In genomic region chr6:42996513-42996912, GRCh38 we compare ENCODE assay signal across 26 cellular contexts. TPM values are rescaled to one million over a fixed set of nuclear protein-coding genes. Genes with fewer than 3 reads are reported as not detected.
DNase-seq lines count a peak whose midpoint lies in the region; ATAC-seq and TF ChIP-seq lines count a peak whose summit lies in the region.
"Had no signal": no experiment of that assay in that cellular context is flagged by ENCODE, and none has a peak within 500 bp of the region (broad histone marks: within the 10 kb centered on the region; RNA-seq: fewer than 3 reads in every experiment).

No MANE protein-coding gene starts in this region.

- H3K36me3 Mint-ChIP-seq in activated CD4-positive, alpha-beta T cell treated with anti-CD3 and anti-CD28 coated beads, Interleukin-2, amount 10 ng/mL, durations not matched to agents 24 days and 14 days (ENCODE audit: low read depth), result peaks cover 9% of the 10 kb centered on the region

- BruUV-seq in A673 (replicated peaks; lab: Mats Ljungman, UMichigan) (no TSS peak), IMR-90 (replicated peaks; lab: Mats Ljungman, UMichigan) (no TSS peak)

- no peak overlapping the region for H4K8ac ChIP-seq in IMR-90 (ENCODE audit: low read depth in 2 of 2, low read length in 2 of 2)

- no peak for TF ChIP-seq POLR2A in IMR-90 (IDR thresholded peaks at IDR 0.05; ENCODE audit: low read depth, low read length)

- H3K14ac ChIP-seq in IMR-90 (replicated peaks; ENCODE audit: low read depth, low read length), result no peak overlapping the region

- no peak overlapping the region for H2AK5ac ChIP-seq in IMR-90 (ENCODE audit: low read depth, low read length)

- no peak overlapping the region for H3K4me3 ChIP-seq in A673 (ENCODE audit: low read depth, low read length, poor library complexity, severe bottlenecking)
- no peak overlapping the region for H3K4me3 ChIP-seq in IMR-90 (ENCODE audit: insufficient read depth, low read depth, low read length)
- H3K4me3 ChIP-seq in cardiac fibroblast (replicated peaks in 1 of 2; ENCODE audit: low read depth in 2 of 2, low read length in 2 of 2), result no peak overlapping the region
- H3K4me3 ChIP-seq: breast epithelium, thoracic aorta had no signal

- H3K79me1 ChIP-seq in IMR-90 (ENCODE audit: low read depth in 1 of 2, low read length in 2 of 2), result peaks cover 16 to 41% of the 10 kb centered on the region in 2 experiments

- no peak overlapping the region for H2AK9ac ChIP-seq in IMR-90 (replicated peaks; ENCODE audit: low read depth, low read length, poor library complexity)

- H3K27ac Mint-ChIP-seq in activated CD4-positive, alpha-beta T cell treated with anti-CD3 and anti-CD28 coated beads, Interleukin-2, amount 10 ng/mL, durations not matched to agents 24 days and 14 days, result no peak overlapping the region
- H3K27ac Mint-ChIP-seq: activated CD4-positive, alpha-beta T cell treated with anti-CD3 and anti-CD28 coated beads for 36 hours; dendritic cell treated with granulocyte-macrophage colony-stimulating factor and Interleukin-4, amounts not matched to agents 40 ng/mL and 50 ng/mL, for 4 days; stimulated activated effector memory CD8-positive, alpha-beta T cell treated with anti-CD3 and anti-CD28 coated beads, Interleukin-12 subunit alpha, Interleukin-12 subunit beta, amount 100 ng/mL, for 72 hours had no signal

- peaks cover 2% of the 10 kb centered on the region for H3K4me1 Mint-ChIP-seq in activated CD4-positive, alpha-beta T cell treated with anti-CD3 and anti-CD28 coated beads, Interleukin-2, amount 10 ng/mL, durations not matched to agents 24 days and 14 days
- H3K4me1 Mint-ChIP-seq: stimulated activated effector memory CD8-positive, alpha-beta T cell treated with anti-CD3 and anti-CD28 coated beads, Interleukin-12 subunit alpha, Interleukin-12 subunit beta, amount 100 ng/mL, for 72 hours had no signal

- DNase-seq in A673 (ENCODE audit: low spot score) (no peak), IMR-90 (no peak), cardiac fibroblast (ENCODE audit: low read depth in 2 of 2) (no peak), left lobe of liver (ENCODE audit: low spot score) (no peak), HuH-7 (ENCODE audit: low spot score) (no peak), pons (ENCODE audit: low spot score) (no peak)
- no peak for DNase-seq in activated CD4-positive, alpha-beta T cell treated with anti-CD3 and anti-CD28 coated beads, Interleukin-2, amount 10 ng/mL, durations not matched to agents 24 days and 14 days
- DNase-seq: activated CD4-positive, alpha-beta T cell treated with anti-CD3 and anti-CD28 coated beads for 36 hours; CD8-positive, alpha-beta memory T cell; DMS79; foreskin melanocyte; hypothalamus; islet precursor cell; mesenchymal stem cell; naive thymus-derived CD4-positive, alpha-beta T cell; NCI-H1092; NCI-H2029 treated with DMSO at 0.1 percent for 48 hours; NCI-H510A; T-cell had no signal

- POLR2A ChIA-PET in A673 (lab: Charles Lee; ENCODE audit: low non-redundant PET) (no interaction called here), IMR-90 (lab: Charles Lee; ENCODE audit: unreplicated experiment) (interaction anchor here (0.7 kb wide), 1 partner anchor 15 kb away, joined by 3 read pairs; no protein-coding TSS in a partner anchor)

- H2BK5ac ChIP-seq in IMR-90 (ENCODE audit: low read depth, low read length, poor library complexity, severe bottlenecking), result no peak overlapping the region

- CTCF ChIA-PET in A673 (lab: Charles Lee), result interaction anchor here (0.6 kb wide), 1 partner anchor 147 kb away, joined by 7 read pairs; no protein-coding TSS in a partner anchor
- CTCF ChIA-PET in IMR-90 (lab: Yijun Ruan, JAX), result interaction anchor here (0.6 to 0.9 kb wide), 3 partner anchors 12 to 485 kb away, joined by 3 to 5 read pairs (median 4); partner anchors contain the start of genes KLHDC3 and PPP2R5D

- H2BK20ac ChIP-seq in IMR-90 (ENCODE audit: low read depth, low read length), result no peak overlapping the region

- TF ChIP-seq CTCF in A673 (conservative IDR thresholded peaks at IDR 0.05; ENCODE audit: low read depth, low read length), result peak; percentile 32; the same call in 1 of the 2 replicates
- peak; percentile 19; the same call in 1 of the 2 replicates for TF ChIP-seq CTCF in IMR-90 (conservative IDR thresholded peaks at IDR 0.05; ENCODE audit: low read depth, low read length)
- peak; percentile 6 for TF ChIP-seq CTCF in cardiac fibroblast (IDR thresholded peaks at IDR 0.05; ENCODE audit: low read depth, low read length)

- no peak overlapping the region for H3K18ac ChIP-seq in IMR-90 (ENCODE audit: low read depth, low read length)

- intact Hi-C loops in A673 (cut with micrococcal nuclease; ENCODE audit: unreplicated experiment), result no loop called here
- intact Hi-C loops in IMR-90 (cut with micrococcal nuclease), result no loop called here
- intact Hi-C loops in activated CD4-positive, alpha-beta T cell treated with anti-CD3 and anti-CD28 coated beads, Interleukin-2, amount 10 ng/mL, durations not matched to agents 24 days and 14 days (cut with micrococcal nuclease), result no loop called here

- H4K20me1 ChIP-seq in IMR-90 (ENCODE audit: insufficient read depth, low read length), result no peaks in the 10 kb centered on the region; the same call in 1 of the 2 replicates

- no peaks in the 10 kb centered on the region for H3K9me3 ChIP-seq in A673 (ENCODE audit: low read depth, low read length, poor library complexity, severe bottlenecking)
- no peaks in the 10 kb centered on the region for H3K9me3 ChIP-seq in IMR-90 (ENCODE audit: control insufficient read depth, insufficient read depth, low read length)
- H3K9me3 ChIP-seq: breast epithelium, thoracic aorta had no signal

- H3K27me3 Mint-ChIP-seq in activated CD4-positive, alpha-beta T cell treated with anti-CD3 and anti-CD28 coated beads, Interleukin-2, amount 10 ng/mL, durations not matched to agents 24 days and 14 days, result no peaks in the 10 kb centered on the region
- H3K27me3 Mint-ChIP-seq: activated CD4-positive, alpha-beta T cell treated with anti-CD3 and anti-CD28 coated beads for 36 hours; CD8-positive, alpha-beta memory T cell; dendritic cell treated with granulocyte-macrophage colony-stimulating factor and Interleukin-4, amounts not matched to agents 40 ng/mL and 50 ng/mL, for 4 days; naive thymus-derived CD4-positive, alpha-beta T cell; T-cell had no signal

- no peak overlapping the region; the same call in 1 of the 2 replicates for H3K56ac ChIP-seq in IMR-90 (ENCODE audit: extremely low read depth, insufficient read depth, low read length)

- H3K36me3 ChIP-seq in A673 (ENCODE audit: insufficient read depth, low read length, poor library complexity, severe bottlenecking), result no peaks in the 10 kb centered on the region
- peaks cover 3% of the 10 kb centered on the region for H3K36me3 ChIP-seq in IMR-90 (ENCODE audit: control insufficient read depth, insufficient read depth, low read length)
- H3K36me3 ChIP-seq: breast epithelium had no signal

- H3K27me3 ChIP-seq in A673 (replicated peaks; ENCODE audit: insufficient read depth, low read depth, low read length, poor library complexity), result no peaks in the 10 kb centered on the region
- no peaks in the 10 kb centered on the region for H3K27me3 ChIP-seq in IMR-90 (ENCODE audit: control insufficient read depth, insufficient read depth, low read length)
- H3K27me3 ChIP-seq: breast epithelium had no signal

- H3K4me1 ChIP-seq in A673 (ENCODE audit: insufficient read depth, low read length, poor library complexity, severe bottlenecking), result no peaks in the 10 kb centered on the region
- no peaks in the 10 kb centered on the region for H3K4me1 ChIP-seq in IMR-90 (ENCODE audit: control insufficient read depth, insufficient read depth, low read length)
- H3K4me1 ChIP-seq: breast epithelium had no signal

- no peak overlapping the region for H4K91ac ChIP-seq in IMR-90 (ENCODE audit: insufficient read depth, low read depth, low read length)

- no peak overlapping the region for H3K9ac ChIP-seq in IMR-90 (ENCODE audit: low read depth, low read length)
- H3K9ac ChIP-seq: KMS-11 had no signal

- H2BK120ac ChIP-seq in IMR-90 (ENCODE audit: low read depth, low read length), result no peak overlapping the region

- H2AFZ ChIP-seq in IMR-90 (replicated peaks; ENCODE audit: low read length, poor library complexity), result no peak overlapping the region

- TF ChIP-seq RAD21 in IMR-90 (IDR thresholded peaks at IDR 0.05; ENCODE audit: low read length), result no peak

- H3K9me3 Mint-ChIP-seq in activated CD4-positive, alpha-beta T cell treated with anti-CD3 and anti-CD28 coated beads, Interleukin-2, amount 10 ng/mL, durations not matched to agents 24 days and 14 days, result no peaks in the 10 kb centered on the region
- H3K9me3 Mint-ChIP-seq: CD8-positive, alpha-beta memory T cell; dendritic cell treated with granulocyte-macrophage colony-stimulating factor and Interleukin-4, amounts not matched to agents 40 ng/mL and 50 ng/mL, for 4 days; naive thymus-derived CD4-positive, alpha-beta T cell; stimulated activated effector memory CD8-positive, alpha-beta T cell treated with anti-CD3 and anti-CD28 coated beads, Interleukin-12 subunit alpha, Interleukin-12 subunit beta, amount 100 ng/mL, for 72 hours; T-cell had no signal

- no peak overlapping the region for H3K4ac ChIP-seq in IMR-90 (ENCODE audit: low read depth, low read length)

- H2BK15ac ChIP-seq in IMR-90 (ENCODE audit: low read depth, low read length), result no peak overlapping the region

- peaks cover 6% of the 10 kb centered on the region; the same call in 1 of the 2 replicates for H3K9me1 ChIP-seq in IMR-90 (ENCODE audit: insufficient read depth, low read length)

- no peak overlapping the region for H3K23ac ChIP-seq in IMR-90 (ENCODE audit: low read depth, low read length)

- H3K27ac ChIP-seq in A673 (ENCODE audit: low read depth, low read length, poor library complexity, severe bottlenecking) (no peak overlapping the region), IMR-90 (ENCODE audit: insufficient read depth, low read length) (no peak overlapping the region)
- H3K27ac ChIP-seq: breast epithelium, KMS-11, thoracic aorta had no signal

- in situ Hi-C loops in IMR-90 (cut with MboI; ENCODE audit: low sequenced_read_pairs), result no loop called here

- dilution Hi-C loops in IMR-90 (cut with HindIII; ENCODE audit: low sequenced_read_pairs, unreplicated experiment), result no loop called here

- H4K5ac ChIP-seq in IMR-90 (ENCODE audit: low read depth, low read length), result no peak overlapping the region

- ATAC-seq in IMR-90 (ENCODE audit: low read depth), result peak; percentile 35; the same call in 1 of the 2 replicates
- peak; percentile 68 for ATAC-seq in left lobe of liver
- ATAC-seq in GM18907 (IDR thresholded peaks at IDR 0.05; ENCODE audit: unreplicated experiment), result no peak
- ATAC-seq: activated CD4-positive, alpha-beta T cell treated with anti-CD3 and anti-CD28 coated beads for 36 hours; naive thymus-derived CD4-positive, alpha-beta T cell; Right ventricle myocardium inferior; stimulated activated effector memory CD8-positive, alpha-beta T cell treated with anti-CD3 and anti-CD28 coated beads, Interleukin-12 subunit alpha, Interleukin-12 subunit beta, amount 100 ng/mL, for 72 hours; T-cell had no signal

- H3K4me2 ChIP-seq in IMR-90 (ENCODE audit: low read depth, low read length), result no peak overlapping the region
- H3K4me2 ChIP-seq: KMS-11 had no signal

- no peak overlapping the region for H3K4me3 Mint-ChIP-seq in activated CD4-positive, alpha-beta T cell treated with anti-CD3 and anti-CD28 coated beads, Interleukin-2, amount 10 ng/mL, durations not matched to agents 24 days and 14 days
- H3K4me3 Mint-ChIP-seq: activated CD4-positive, alpha-beta T cell treated with anti-CD3 and anti-CD28 coated beads for 36 hours; CD8-positive, alpha-beta memory T cell; dendritic cell treated with granulocyte-macrophage colony-stimulating factor and Interleukin-4, amounts not matched to agents 40 ng/mL and 50 ng/mL, for 4 days; naive thymus-derived CD4-positive, alpha-beta T cell; stimulated activated effector memory CD8-positive, alpha-beta T cell treated with anti-CD3 and anti-CD28 coated beads, Interleukin-12 subunit alpha, Interleukin-12 subunit beta, amount 100 ng/mL, for 72 hours; T-cell had no signal

RNA-seq across cellular contexts. Expression of gene PPP2R5D, which starts 12.1 kb away (rescaled TPM):
- total RNA-seq in A673 (2021) (73.6 and 77.1 TPM in 2 replicates), IMR-90 (2012; rRNA removed) (60.5 and 68.8 TPM in 2 replicates), left lobe of liver (14.8 TPM)
- polyA plus RNA-seq in IMR-90 (2012; rRNA removed), result 50.6 and 55.6 TPM in 2 replicates
- polyA plus RNA-seq in IMR-90 (2012; cell fraction: cytosol; rRNA removed), result 31.1 and 55.2 TPM in 2 replicates
- 41.4 and 53.9 TPM in 2 replicates for polyA plus RNA-seq in IMR-90 (2012; cell fraction: nucleus; rRNA removed; ENCODE audit: low replicate concordance)
- total RNA-seq in activated CD4-positive, alpha-beta T cell treated with anti-CD3 and anti-CD28 coated beads, Interleukin-2, amount 10 ng/mL, durations not matched to agents 24 days and 14 days, result 54.2 and 54.6 TPM in 2 replicates

RNA-seq across cellular contexts. Expression of gene MEA1, which starts 17.2 kb away (rescaled TPM):
- 113 and 125 TPM in 2 replicates for total RNA-seq in A673 (2021)
- 116 and 119 TPM in 2 replicates for total RNA-seq in IMR-90 (2012; rRNA removed)
- 126 TPM in 2 replicates for polyA plus RNA-seq in IMR-90 (2012; rRNA removed)
- 87.6 and 134 TPM in 2 replicates for polyA plus RNA-seq in IMR-90 (2012; cell fraction: cytosol; rRNA removed)
- polyA plus RNA-seq in IMR-90 (2012; cell fraction: nucleus; rRNA removed; ENCODE audit: low replicate concordance), result 16.7 and 30.2 TPM in 2 replicates
- 20.2 TPM for total RNA-seq in left lobe of liver
- 93.5 and 94.3 TPM in 2 replicates for total RNA-seq in activated CD4-positive, alpha-beta T cell treated with anti-CD3 and anti-CD28 coated beads, Interleukin-2, amount 10 ng/mL, durations not matched to agents 24 days and 14 days

RNA-seq across cellular contexts. Expression of gene PEX6, which starts 17.5 kb away (rescaled TPM):
- total RNA-seq in A673 (2021), result 25.9 and 26.1 TPM in 2 replicates
- total RNA-seq in IMR-90 (2012; rRNA removed), result 9.4 and 10.6 TPM in 2 replicates
- 9.6 and 10.4 TPM in 2 replicates for polyA plus RNA-seq in IMR-90 (2012; rRNA removed)
- 10.2 and 10.6 TPM in 2 replicates for polyA plus RNA-seq in IMR-90 (2012; cell fraction: cytosol; rRNA removed)
- polyA plus RNA-seq in IMR-90 (2012; cell fraction: nucleus; rRNA removed; ENCODE audit: low replicate concordance), result 24.1 and 53.7 TPM in 2 replicates
- 25.4 TPM for total RNA-seq in left lobe of liver
- 24.0 and 24.1 TPM in 2 replicates for total RNA-seq in activated CD4-positive, alpha-beta T cell treated with anti-CD3 and anti-CD28 coated beads, Interleukin-2, amount 10 ng/mL, durations not matched to agents 24 days and 14 days

RNA-seq across cellular contexts. Expression of gene KLHDC3, which starts 17.5 kb away (rescaled TPM):
- total RNA-seq in A673 (2021), result 90.1 and 108 TPM in 2 replicates
- total RNA-seq in IMR-90 (2012; rRNA removed), result 69.7 and 76.0 TPM in 2 replicates
- 50.5 and 57.1 TPM in 2 replicates for polyA plus RNA-seq in IMR-90 (2012; rRNA removed)
- 74.5 and 99.9 TPM in 2 replicates for polyA plus RNA-seq in IMR-90 (2012; cell fraction: cytosol; rRNA removed)
- 75.1 and 110 TPM in 2 replicates for polyA plus RNA-seq in IMR-90 (2012; cell fraction: nucleus; rRNA removed; ENCODE audit: low replicate concordance)
- 42.5 TPM for total RNA-seq in left lobe of liver
- total RNA-seq in activated CD4-positive, alpha-beta T cell treated with anti-CD3 and anti-CD28 coated beads, Interleukin-2, amount 10 ng/mL, durations not matched to agents 24 days and 14 days, result 73.8 and 77.5 TPM in 2 replicates

RNA-seq across cellular contexts. Expression of gene RRP36, which starts 24.9 kb away (rescaled TPM):
- 104 and 115 TPM in 2 replicates for total RNA-seq in A673 (2021)
- total RNA-seq in IMR-90 (2012; rRNA removed), result 106 and 114 TPM in 2 replicates
- polyA plus RNA-seq in IMR-90 (2012; rRNA removed), result 54.3 and 55.1 TPM in 2 replicates
- 19.9 and 32.2 TPM in 2 replicates for polyA plus RNA-seq in IMR-90 (2012; cell fraction: cytosol; rRNA removed)
- 8.8 and 25.5 TPM in 2 replicates for polyA plus RNA-seq in IMR-90 (2012; cell fraction: nucleus; rRNA removed; ENCODE audit: low replicate concordance)
- 21.7 TPM for total RNA-seq in left lobe of liver
- 79.9 and 83.4 TPM in 2 replicates for total RNA-seq in activated CD4-positive, alpha-beta T cell treated with anti-CD3 and anti-CD28 coated beads, Interleukin-2, amount 10 ng/mL, durations not matched to agents 24 days and 14 days
